5 cellular contexts compared by ENCODE assay signal in the genomic region with DNA sequence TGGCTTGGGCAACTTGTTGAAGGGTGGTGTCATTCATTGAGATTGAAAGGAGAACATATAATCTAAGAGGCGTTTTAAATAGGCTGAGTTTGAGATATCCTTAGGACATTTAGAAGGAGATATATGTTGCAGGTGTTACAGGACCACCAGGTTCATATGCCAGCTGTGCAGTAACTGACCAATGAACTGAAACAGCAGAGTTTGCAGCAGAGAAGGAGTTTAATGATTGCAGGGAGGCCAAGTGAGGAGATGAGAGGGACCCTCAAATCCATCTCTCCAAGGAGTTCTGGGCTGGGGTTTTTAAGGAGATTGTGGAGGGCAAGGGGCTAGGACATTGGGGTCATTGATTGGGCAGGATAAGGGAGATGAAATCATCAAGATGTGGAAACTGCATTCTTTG.
A peak's percentile ranks its signal among the peaks of the same experiment; 100 is the strongest.
TF ChIP-seq lines count a peak whose summit lies in the region.

No MANE protein-coding gene starts in this region.

TF ChIP-seq in A549, 52 proteins besides CTCF, POLR2A, EP300 and RAD21:
- TF ChIP-seq PBX3 (IDR thresholded peaks at IDR 0.05) (no peak), ZC3H11A (IDR thresholded peaks at IDR 0.05) (no peak), KDM5A (IDR thresholded peaks at IDR 0.05) (0 out of 2 replicates have a peak, but pooled peaks have one; percentile 21)

TF ChIP-seq in HCT116, 20 proteins besides CTCF, POLR2A, EP300 and RAD21:
- TF ChIP-seq CBX3 (IDR thresholded peaks at IDR 0.05; ENCODE audit: low read depth) = peak; percentile 62; the same call in 1 of the 2 replicates
- TF ChIP-seq TCF7L2 (IDR thresholded peaks at IDR 0.05; ENCODE audit: borderline replicate concordance, extremely low read depth, insufficient read depth, insufficient read length) = no peak

TF ChIP-seq in HEK293, 187 proteins besides CTCF, POLR2A, EP300 and RAD21 (continues in another document):
- TF ChIP-seq ZBTB44 (tag by site-specific recombination; IDR thresholded peaks at IDR 0.05) (no peak), SETDB1 (IDR thresholded peaks at IDR 0.05; ENCODE audit: insufficient read length, low read length) (peak; percentile 54), ZFHX2 (tag by site-specific recombination; conservative IDR thresholded peaks at IDR 0.05) (no peak), ZNF121 (tag by site-specific recombination; IDR thresholded peaks at IDR 0.05) (no peak), ZNF596 (tag by site-specific recombination; IDR thresholded peaks at IDR 0.05) (no peak), SCRT2 (tag by site-specific recombination; IDR thresholded peaks at IDR 0.05) (peak; percentile 33; the same call in 1 of the 2 replicates), OSR2 (tag by site-specific recombination; IDR thresholded peaks at IDR 0.05) (no peak), ZNF776 (tag by site-specific recombination; IDR thresholded peaks at IDR 0.05; ENCODE audit: borderline replicate concordance) (no peak), SCRT1 (tag by site-specific recombination; IDR thresholded peaks at IDR 0.05; ENCODE audit: borderline replicate concordance) (0 out of 2 replicates have a peak, but pooled peaks have one; percentile 8), ZNF558 (tag by site-specific recombination; IDR thresholded peaks at IDR 0.05) (no peak), ZNF157 (tag by site-specific recombination; IDR thresholded peaks at IDR 0.05) (no peak), ZNF768 (tag by site-specific recombination; IDR thresholded peaks at IDR 0.05) (no peak), YY2 (tag by site-specific recombination; IDR thresholded peaks at IDR 0.05) (no peak)
- TF ChIP-seq, protein P1, sequence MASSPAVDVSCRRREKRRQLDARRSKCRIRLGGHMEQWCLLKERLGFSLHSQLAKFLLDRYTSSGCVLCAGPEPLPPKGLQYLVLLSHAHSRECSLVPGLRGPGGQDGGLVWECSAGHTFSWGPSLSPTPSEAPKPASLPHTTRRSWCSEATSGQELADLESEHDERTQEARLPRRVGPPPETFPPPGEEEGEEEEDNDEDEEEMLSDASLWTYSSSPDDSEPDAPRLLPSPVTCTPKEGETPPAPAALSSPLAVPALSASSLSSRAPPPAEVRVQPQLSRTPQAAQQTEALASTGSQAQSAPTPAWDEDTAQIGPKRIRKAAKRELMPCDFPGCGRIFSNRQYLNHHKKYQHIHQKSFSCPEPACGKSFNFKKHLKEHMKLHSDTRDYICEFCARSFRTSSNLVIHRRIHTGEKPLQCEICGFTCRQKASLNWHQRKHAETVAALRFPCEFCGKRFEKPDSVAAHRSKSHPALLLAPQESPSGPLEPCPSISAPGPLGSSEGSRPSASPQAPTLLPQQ (tag by site-specific recombination; IDR thresholded peaks at IDR 0.05) = no peak

TF ChIP-seq in K562, 482 proteins besides CTCF, POLR2A, EP300 and RAD21:
- TF ChIP-seq XRCC4 (IDR thresholded peaks at IDR 0.05; ENCODE audit: extremely low read depth, insufficient read depth, insufficient read length) (no peak), NFE2 (IDR thresholded peaks at IDR 0.05; ENCODE audit: low read depth) (no peak), MAFF (IDR thresholded peaks at IDR 0.05; ENCODE audit: low read length) (no peak), PBX2 (CRISPR knock-in tag; IDR thresholded peaks at IDR 0.05; ENCODE audit: low read depth) (no peak), PBX2 (tag; conservative IDR thresholded peaks at IDR 0.05; ENCODE audit: low read depth) (no peak), IRF2 (CRISPR knock-in tag; IDR thresholded peaks at IDR 0.05) (no peak), CBX5 (IDR thresholded peaks at IDR 0.05; ENCODE audit: borderline replicate concordance, low read depth) (0 out of 2 replicates have a peak, but pooled peaks have one; percentile 74), ZNF561 (CRISPR knock-in tag; conservative IDR thresholded peaks at IDR 0.05) (no peak), ZNF12 (CRISPR knock-in tag; IDR thresholded peaks at IDR 0.05) (no peak)

TF ChIP-seq in GM23338, 12 proteins besides CTCF, POLR2A, EP300 and RAD21:
- TF ChIP-seq CREB1 (CRISPR knock-in tag; IDR thresholded peaks at IDR 0.05; ENCODE audit: low read depth) (no peak), ZNF114 (CRISPR knock-in tag; IDR thresholded peaks at IDR 0.05) (no peak), JUNB (IDR thresholded peaks at IDR 0.05; ENCODE audit: unreplicated experiment) (no peak)
TF ChIP-seq in GM23338: peak in this region for 0.
